ENCODE assay signal across 17 cellular contexts in the genomic region with DNA sequence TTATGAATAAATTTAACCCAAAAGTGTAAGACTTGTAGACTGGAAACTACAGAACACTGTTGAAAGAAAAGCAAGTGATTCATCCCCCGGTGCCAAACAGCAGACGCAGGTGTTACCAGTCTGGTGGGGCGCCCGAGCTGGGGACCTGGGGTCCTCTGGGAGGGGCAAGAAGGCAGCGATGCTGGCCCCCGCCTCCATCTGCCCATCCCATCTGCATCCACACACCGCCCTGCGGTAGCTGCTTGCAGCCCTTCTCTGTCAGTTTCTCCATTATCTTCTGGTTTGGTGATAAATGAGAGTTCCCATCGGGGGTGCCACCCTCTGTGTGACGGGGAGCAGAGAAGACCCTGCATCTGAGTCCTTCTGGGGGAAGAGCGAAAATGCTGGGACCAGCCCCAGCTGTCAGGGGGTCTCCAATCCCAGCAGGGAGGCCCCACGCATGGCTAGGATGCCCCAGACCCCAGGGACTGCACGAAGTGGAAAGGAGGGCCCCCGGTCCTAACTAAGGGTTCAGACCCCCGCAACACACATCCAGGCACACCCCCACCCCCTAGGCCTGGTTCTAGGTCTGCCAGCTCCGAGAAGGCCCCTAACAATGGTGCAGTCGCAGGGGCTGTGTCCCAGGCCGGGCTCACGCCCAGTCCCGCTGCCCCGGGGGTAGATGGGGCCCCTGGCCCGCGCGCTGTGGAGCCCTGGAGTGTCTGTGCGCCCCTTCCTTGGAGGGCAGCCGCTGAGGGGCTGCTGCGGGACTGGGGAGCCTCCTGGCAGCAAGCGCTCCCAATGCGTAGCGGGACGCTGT. TPM values are rescaled to one million over a fixed set of nuclear protein-coding genes. Genes with fewer than 3 reads are reported as not detected.
DNase-seq lines count a peak whose midpoint lies in the region; ATAC-seq and TF ChIP-seq lines count a peak whose summit lies in the region.
"Had no signal": no experiment of that assay in that cellular context is flagged by ENCODE, and none has a peak within 500 bp of the region (broad histone marks: within the 10 kb centered on the region; RNA-seq: fewer than 3 reads in every experiment).

No MANE protein-coding gene starts in this region.

- intact Hi-C loops in activated CD8-positive, alpha-beta T cell treated with anti-CD3 and anti-CD28 coated beads for 36 hours (cut with micrococcal nuclease) = loop anchor here (5.0 kb wide), 3 partner anchors 157 to 312 kb away; a partner anchor contains a TSS

- peak; percentile 4 for DNase-seq in activated CD8-positive, alpha-beta T cell treated with anti-CD3 and anti-CD28 coated beads for 36 hours
- no peak for DNase-seq in activated CD8-positive, alpha-beta T cell treated with anti-CD3 and anti-CD28 coated beads, Interleukin-2, amount 10 ng/mL, durations not matched to agents 7 days and 5 days
- DNase-seq in SK-N-DZ (ENCODE audit: low spot score) (peak; percentile 3), glutamatergic neuron (peak; percentile 60), retina (peak; percentile 3), 8988T (no peak), NCI-H146 (lab: John Stamatoyannopoulos, UW) (no peak), Kasumi-1 (lab: John Stamatoyannopoulos, UW) (no peak)
- DNase-seq: activated naive CD4-positive, alpha-beta T cell; DMS79 treated with DMSO at 0.1 percent for 48 hours; GOT3; NCI-H1105 treated with DMSO at 0.1 percent for 48 hours; NCI-H510A treated with DMSO at 0.1 percent for 48 hours; nucleus accumbens had no signal

- no peaks in the 10 kb centered on the region for H3K9me3 Mint-ChIP-seq in activated CD8-positive, alpha-beta T cell treated with anti-CD3 and anti-CD28 coated beads for 36 hours
- no peaks in the 10 kb centered on the region for H3K9me3 Mint-ChIP-seq in activated CD8-positive, alpha-beta T cell treated with anti-CD3 and anti-CD28 coated beads, Interleukin-2, amount 10 ng/mL, durations not matched to agents 7 days and 5 days (ENCODE audit: insufficient read depth)
- H3K9me3 Mint-ChIP-seq in glutamatergic neuron (ENCODE audit: unreplicated experiment) = peaks cover 6% of the 10 kb centered on the region
- H3K9me3 Mint-ChIP-seq: activated CD4-positive, alpha-beta memory T cell treated with anti-CD3 and anti-CD28 coated beads for 36 hours; dendritic cell treated with granulocyte-macrophage colony-stimulating factor and Interleukin-4, amounts not matched to agents 40 ng/mL and 50 ng/mL, for 4 days; immature natural killer cell had no signal

- peaks cover 2% of the 10 kb centered on the region for H3K36me3 Mint-ChIP-seq in activated CD8-positive, alpha-beta T cell treated with anti-CD3 and anti-CD28 coated beads for 36 hours (ENCODE audit: low read depth)
- no peaks in the 10 kb centered on the region for H3K36me3 Mint-ChIP-seq in activated CD8-positive, alpha-beta T cell treated with anti-CD3 and anti-CD28 coated beads, Interleukin-2, amount 10 ng/mL, durations not matched to agents 7 days and 5 days (ENCODE audit: low read depth)
- H3K36me3 Mint-ChIP-seq in glutamatergic neuron (ENCODE audit: unreplicated experiment) = no peaks in the 10 kb centered on the region
- H3K36me3 Mint-ChIP-seq: activated CD4-positive, alpha-beta memory T cell treated with anti-CD3 and anti-CD28 coated beads for 36 hours; immature natural killer cell had no signal

- H3K27ac Mint-ChIP-seq in activated CD8-positive, alpha-beta T cell treated with anti-CD3 and anti-CD28 coated beads for 36 hours = no peak overlapping the region
- no peak overlapping the region for H3K27ac Mint-ChIP-seq in activated CD8-positive, alpha-beta T cell treated with anti-CD3 and anti-CD28 coated beads, Interleukin-2, amount 10 ng/mL, durations not matched to agents 7 days and 5 days
- peak overlapping the region; percentile 94 for H3K27ac Mint-ChIP-seq in glutamatergic neuron (ENCODE audit: unreplicated experiment)

- peaks cover 13% of the 10 kb centered on the region for H3K4me1 Mint-ChIP-seq in activated CD8-positive, alpha-beta T cell treated with anti-CD3 and anti-CD28 coated beads for 36 hours (ENCODE audit: low read depth)
- H3K4me1 Mint-ChIP-seq in activated CD8-positive, alpha-beta T cell treated with anti-CD3 and anti-CD28 coated beads, Interleukin-2, amount 10 ng/mL, durations not matched to agents 7 days and 5 days (ENCODE audit: low read depth) = peaks cover 18% of the 10 kb centered on the region
- H3K4me1 Mint-ChIP-seq in glutamatergic neuron (ENCODE audit: low read depth, unreplicated experiment) = peaks cover 15% of the 10 kb centered on the region

- no peak overlapping the region for H3K4me3 Mint-ChIP-seq in activated CD8-positive, alpha-beta T cell treated with anti-CD3 and anti-CD28 coated beads for 36 hours
- H3K4me3 Mint-ChIP-seq in activated CD8-positive, alpha-beta T cell treated with anti-CD3 and anti-CD28 coated beads, Interleukin-2, amount 10 ng/mL, durations not matched to agents 7 days and 5 days = no peak overlapping the region
- H3K4me3 Mint-ChIP-seq in glutamatergic neuron (ENCODE audit: unreplicated experiment) = peak overlapping the region; percentile 73

- CTCF ChIA-PET in activated CD8-positive, alpha-beta T cell treated with anti-CD3 and anti-CD28 coated beads for 36 hours (lab: Charles Lee) = interaction anchor here (1.2 to 1.4 kb wide), 2 partner anchors 173 to 312 kb away, joined by 4 read pairs; no protein-coding TSS in a partner anchor
- CTCF ChIA-PET in activated CD8-positive, alpha-beta T cell treated with anti-CD3 and anti-CD28 coated beads, Interleukin-2, amount 10 ng/mL, durations not matched to agents 7 days and 5 days (lab: Charles Lee) = interaction anchor here (1.0 kb wide), 1 partner anchor 313 kb away, joined by 3 read pairs; no protein-coding TSS in a partner anchor

- ATAC-seq in activated CD8-positive, alpha-beta T cell treated with anti-CD3 and anti-CD28 coated beads for 36 hours = no peak
- no peak for ATAC-seq in activated CD8-positive, alpha-beta T cell treated with anti-CD3 and anti-CD28 coated beads, Interleukin-2, amount 10 ng/mL, durations not matched to agents 7 days and 5 days

- H3K27me3 Mint-ChIP-seq in activated CD8-positive, alpha-beta T cell treated with anti-CD3 and anti-CD28 coated beads for 36 hours = peaks cover 3% of the 10 kb centered on the region
- peaks cover 5% of the 10 kb centered on the region for H3K27me3 Mint-ChIP-seq in activated CD8-positive, alpha-beta T cell treated with anti-CD3 and anti-CD28 coated beads, Interleukin-2, amount 10 ng/mL, durations not matched to agents 7 days and 5 days (ENCODE audit: low read depth)
- H3K27me3 Mint-ChIP-seq in glutamatergic neuron (ENCODE audit: unreplicated experiment) = peaks cover 8% of the 10 kb centered on the region

- POLR2A ChIA-PET in activated CD8-positive, alpha-beta T cell treated with anti-CD3 and anti-CD28 coated beads for 36 hours (lab: Charles Lee) = no interaction called here
- POLR2A ChIA-PET in activated CD8-positive, alpha-beta T cell treated with anti-CD3 and anti-CD28 coated beads, Interleukin-2, amount 10 ng/mL, durations not matched to agents 7 days and 5 days (lab: Charles Lee) = no interaction called here

- no peak for TF ChIP-seq CTCF in activated CD8-positive, alpha-beta T cell treated with anti-CD3 and anti-CD28 coated beads for 36 hours (IDR thresholded peaks at IDR 0.05)
- TF ChIP-seq CTCF in glutamatergic neuron (IDR thresholded peaks at IDR 0.05; ENCODE audit: partially characterized antibody, unreplicated experiment) = no peak

RNA-seq across cellular contexts. Expression of a gene that starts 0.7 kb away (rescaled TPM):
- total RNA-seq in activated CD8-positive, alpha-beta T cell treated with anti-CD3 and anti-CD28 coated beads for 36 hours = 10 to 100 TPM; 13.5 to 13.6 TPM
- total RNA-seq in activated CD8-positive, alpha-beta T cell treated with anti-CD3 and anti-CD28 coated beads, Interleukin-2, amount 10 ng/mL, durations not matched to agents 7 days and 5 days = 1 to 10 TPM; 6.4 to 7.8 TPM
- polyA plus RNA-seq in SK-N-DZ (2014; cell fraction: cytosol; rRNA removed) = 2.3 and 4.6 TPM in 2 replicates
- 3.5 and 6.7 TPM in 2 replicates for polyA plus RNA-seq in SK-N-DZ (2014; cell fraction: nucleus; rRNA removed)
- total RNA-seq in glutamatergic neuron (ENCODE audit: unreplicated experiment) = 29.3 TPM

RNA-seq across cellular contexts. Expression of a gene that starts 47.8 kb away (rescaled TPM):
- 10 to 100 TPM; 29.2 to 29.6 TPM for total RNA-seq in activated CD8-positive, alpha-beta T cell treated with anti-CD3 and anti-CD28 coated beads for 36 hours
- 10 to 100 TPM; 36.0 to 37.6 TPM for total RNA-seq in activated CD8-positive, alpha-beta T cell treated with anti-CD3 and anti-CD28 coated beads, Interleukin-2, amount 10 ng/mL, durations not matched to agents 7 days and 5 days
- 84.4 and 85.0 TPM in 2 replicates for polyA plus RNA-seq in SK-N-DZ (2014; cell fraction: cytosol; rRNA removed)
- 64.6 and 67.8 TPM in 2 replicates for polyA plus RNA-seq in SK-N-DZ (2014; cell fraction: nucleus; rRNA removed)
- 126 TPM for total RNA-seq in glutamatergic neuron (ENCODE audit: unreplicated experiment)

Comparison
In these comparisons a context has a peak if more than half of its experiments do, and no peak if none do; other contexts are left out.
1. DNase-seq: peak in activated CD8-positive, alpha-beta T cell treated with anti-CD3 and anti-CD28 coated beads for 36 hours (single experiment), SK-N-DZ (single experiment), glutamatergic neuron (single experiment) and retina (single experiment); none in activated CD8-positive, alpha-beta T cell treated with anti-CD3 and anti-CD28 coated beads, Interleukin-2, amount 10 ng/mL, durations not matched to agents 7 days and 5 days (single experiment), 8988T (single experiment), NCI-H146 (single experiment) and Kasumi-1 (0 of 2).